10 cellular contexts compared by ENCODE assay signal in genomic region chr10:132363921-132364593, GRCh38. TPM values are rescaled to one million over a fixed set of nuclear protein-coding genes. Genes with fewer than 3 reads are reported as not detected.
A peak's percentile ranks its signal among the peaks of the same experiment; 100 is the strongest.
DNase-seq lines count a peak whose midpoint lies in the region; ATAC-seq and TF ChIP-seq lines count a peak whose summit lies in the region.
"Had no signal": no experiment of that assay in that cellular context is flagged by ENCODE, and none has a peak within 500 bp of the region (broad histone marks: within the 10 kb centered on the region; RNA-seq: fewer than 3 reads in every experiment).

No MANE protein-coding gene starts in this region.

- CTCF ChIA-PET in PC-3 (lab: Charles Lee), result no interaction called here

- intact Hi-C loops in PC-3 (cut with micrococcal nuclease), result no loop called here
- intact Hi-C loops in psoas muscle (cut with DNase I), result no loop called here

- no peak overlapping the region for H3K27ac ChIP-seq in PC-3 (ENCODE audit: low read length)
- H3K27ac ChIP-seq in psoas muscle, result no peak overlapping the region
- H3K27ac ChIP-seq: uterus had no signal

- DNase-seq in NCI-H2227 (lab: John Stamatoyannopoulos, UW; ENCODE audit: unreplicated experiment), result peak; percentile 4
- no peak for DNase-seq in NCI-H2227 treated with DMSO at 0.1 percent for 48 hours (lab: John Stamatoyannopoulos, UW)
- peak; percentile 28 for DNase-seq in PC-3
- DNase-seq in fibroblast of gingiva (ENCODE audit: low read depth), result peak; percentile 71
- DNase-seq in psoas muscle, result no peak
- DNase-seq in NCI-H774 (lab: John Stamatoyannopoulos, UW), result no peak
- no peak for DNase-seq in activated gamma-delta T cell (lab: John Stamatoyannopoulos, UW)

- H3K36me3 ChIP-seq in PC-3 (ENCODE audit: low read depth, low read length), result no peaks in the 10 kb centered on the region
- peaks cover 0 to 16% of the 10 kb centered on the region in 2 donors for H3K36me3 ChIP-seq in psoas muscle (ENCODE audit: insufficient read depth in 1 of 2, low read depth in 1 of 2)
- H3K36me3 ChIP-seq: uterus had no signal

- no peak for TF ChIP-seq CTCF in PC-3 (conservative IDR thresholded peaks at IDR 0.05; ENCODE audit: low read depth, low read length)
- no peak for TF ChIP-seq CTCF in psoas muscle (IDR thresholded peaks at IDR 0.05)

- ATAC-seq in PC-3, result no peak
- ATAC-seq in psoas muscle, result peak; percentile 42 to 76 (median 66)
- ATAC-seq in GM21529 (IDR thresholded peaks at IDR 0.05; ENCODE audit: unreplicated experiment), result no peak
- ATAC-seq: HCT116 had no signal

- H3K9ac ChIP-seq in PC-3 (ENCODE audit: low read length), result no peak overlapping the region

- no peaks in the 10 kb centered on the region for H3K27me3 ChIP-seq in PC-3 (ENCODE audit: low read length)
- H3K27me3 ChIP-seq in psoas muscle (ENCODE audit: insufficient read depth in 3 of 3, low read length in 2 of 3), result no peaks in the 10 kb centered on the region
- H3K27me3 ChIP-seq: uterus had no signal

- 60 to 72% (median 66%) methylated on average over 14 to 16 of the region's 16 CpGs for WGBS in psoas muscle, 3 donors

- H4K20me1 ChIP-seq in PC-3 (ENCODE audit: low read length), result no peaks in the 10 kb centered on the region

- H3K9me3 ChIP-seq in PC-3 (ENCODE audit: low read length), result no peaks in the 10 kb centered on the region
- H3K9me3 ChIP-seq in psoas muscle, result peaks cover 8% of the 10 kb centered on the region
- H3K9me3 ChIP-seq: uterus had no signal

- H3K79me2 ChIP-seq in PC-3 (ENCODE audit: low read length), result no peaks in the 10 kb centered on the region

- H3K4me2 ChIP-seq in PC-3 (ENCODE audit: low read length), result no peak overlapping the region

- H3K4me1 ChIP-seq in PC-3 (ENCODE audit: insufficient read depth, low read length) (no peaks in the 10 kb centered on the region), psoas muscle (no peaks in the 10 kb centered on the region)
- H3K4me1 ChIP-seq: uterus had no signal

- H3K9me2 ChIP-seq in PC-3 (replicated peaks; ENCODE audit: low read length), result no peaks in the 10 kb centered on the region

- H3K4me3 ChIP-seq in PC-3 (ENCODE audit: low read length) (no peak overlapping the region), psoas muscle (no peak overlapping the region)
- H3K4me3 ChIP-seq: uterus had no signal

- no peak overlapping the region for H2AFZ ChIP-seq in PC-3 (ENCODE audit: low read length)

- no TSS peak for BruUV-seq in PC-3 (replicated peaks; lab: Mats Ljungman, UMichigan)

- H3F3A ChIP-seq in PC-3 (ENCODE audit: low read length, unreplicated experiment), result no peaks in the 10 kb centered on the region

- POLR2A ChIA-PET in PC-3 (lab: Charles Lee; ENCODE audit: unreplicated experiment), result no interaction called here

RNA-seq across cellular contexts. Expression of gene LRRC27, which starts 32.1 kb away (rescaled TPM):
- total RNA-seq in PC-3 (2014; rRNA removed) (2.5 and 5.6 TPM in 2 replicates), psoas muscle (1 to 10 TPM; 2.2 to 2.9 (median 2.4) TPM)
- polyA plus RNA-seq in psoas muscle, result 1 to 10 TPM; 2.3 to 8.3 (median 4.3) TPM

RNA-seq across cellular contexts. Expression of gene PWWP2B, which starts 32.9 kb away (rescaled TPM):
- 24.5 and 41.5 TPM in 2 replicates for total RNA-seq in PC-3 (2014; rRNA removed)
- 10 to 100 TPM; 14.5 to 25.0 (median 21.9) TPM for total RNA-seq in psoas muscle
- 10 to 100 TPM; 18.6 to 35.2 (median 23.4) TPM for polyA plus RNA-seq in psoas muscle

RNA-seq across cellular contexts. Expression of gene STK32C, which starts 56.3 kb away (rescaled TPM):
- total RNA-seq in PC-3 (2014; rRNA removed) (28.3 and 34.7 TPM in 2 replicates), psoas muscle (1 to 10 TPM; 5.6 to 7.0 (median 6.1) TPM)
- 10 to 100 TPM in 1 of 3 donors, 1 to 10 TPM in 2; 3.6 to 11.7 (median 8.1) TPM for polyA plus RNA-seq in psoas muscle

Comparison
In these comparisons a context has a peak if more than half of its experiments do, and no peak if none do; other contexts are left out.
1. DNase-seq: peak in NCI-H2227 (single experiment), PC-3 (single experiment) and fibroblast of gingiva (single experiment); none in NCI-H2227 treated with DMSO at 0.1 percent for 48 hours (single experiment), psoas muscle (0 of 2), NCI-H774 (single experiment) and activated gamma-delta T cell (single experiment).
2. ATAC-seq: peak in psoas muscle (4 of 4); none in PC-3 (single experiment) and GM21529 (single experiment).